In the genomic region with DNA sequence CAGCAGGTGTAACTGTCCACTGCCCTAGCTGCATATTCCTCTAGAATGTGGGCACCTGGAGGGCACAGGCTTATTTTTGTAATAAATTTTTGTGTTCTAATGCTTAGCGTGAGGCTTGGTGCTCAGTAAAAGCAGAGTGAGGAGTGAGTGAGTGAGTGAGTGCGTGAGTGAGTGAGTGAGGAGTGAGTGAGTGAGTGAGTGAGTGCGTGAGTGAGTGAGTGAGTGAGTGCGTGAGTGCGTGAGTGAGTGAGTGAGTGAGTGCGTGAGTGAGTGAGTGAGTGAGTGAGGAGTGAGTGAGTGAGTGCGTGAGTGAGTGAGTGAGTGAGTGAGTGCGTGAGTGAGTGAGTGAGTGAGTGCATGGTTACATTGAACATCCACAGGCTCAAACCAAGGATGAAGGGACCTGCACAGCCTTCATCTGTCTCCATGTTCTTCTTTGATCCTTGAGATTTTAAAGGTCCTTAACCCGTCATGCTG, we compare ENCODE assay signal across 2 cellular contexts.
TF ChIP-seq lines count a peak whose summit lies in the region.

No MANE protein-coding gene starts in this region.

TF ChIP-seq in H1, 55 proteins besides CTCF, POLR2A, EP300 and RAD21:
- TF ChIP-seq BCL11A (IDR thresholded peaks at IDR 0.05; ENCODE audit: low read depth in 2 of 2, low read length in 2 of 2) (no peak), RFX5 (IDR thresholded peaks at IDR 0.05; ENCODE audit: borderline replicate concordance, low read depth, low read length) (no peak), SP1 (IDR thresholded peaks at IDR 0.05; ENCODE audit: low read depth, low read length) (no peak), CBX8 (IDR thresholded peaks at IDR 0.05; ENCODE audit: borderline replicate concordance, low read depth, low read length) (no peak), GTF2F1 (IDR thresholded peaks at IDR 0.05; ENCODE audit: borderline replicate concordance, low read depth, low read length) (no peak), ASH2L (IDR thresholded peaks at IDR 0.05; ENCODE audit: low read length) (peak; percentile 94), SRF (IDR thresholded peaks at IDR 0.05; ENCODE audit: low read depth, low read length) (no peak), SAP30 (IDR thresholded peaks at IDR 0.05; ENCODE audit: insufficient read depth, insufficient replicate concordance, low read length) (no peak), TBP (IDR thresholded peaks at IDR 0.05; ENCODE audit: low read depth, low read length) (no peak)

TF ChIP-seq in neural cell, 6 proteins besides CTCF, POLR2A, EP300 and RAD21:
- TF ChIP-seq MXI1 (conservative IDR thresholded peaks at IDR 0.05; ENCODE audit: poor library complexity, severe bottlenecking) (no peak), POLR2AphosphoS5 (IDR thresholded peaks at IDR 0.05) (peak; percentile 75)
